Comparison of ENCODE assay signal across 8 cellular contexts in genomic region chr3:16510620-16511319, GRCh38. TPM values are rescaled to one million over a fixed set of nuclear protein-coding genes. Genes with fewer than 3 reads are reported as not detected.
DNase-seq lines count a peak whose midpoint lies in the region; ATAC-seq and TF ChIP-seq lines count a peak whose summit lies in the region.
"Had no signal": no experiment of that assay in that cellular context is flagged by ENCODE, and none has a peak within 500 bp of the region (broad histone marks: within the 10 kb centered on the region; RNA-seq: fewer than 3 reads in every experiment).

No MANE protein-coding gene starts in this region.

- H3K27ac Mint-ChIP-seq in activated naive CD8-positive, alpha-beta T cell treated with anti-CD3 and anti-CD28 coated beads, Interleukin-2, amount 50 U/mL, for 24 hours, result peak overlapping the region; percentile 92

- H3K9me3 Mint-ChIP-seq in activated naive CD8-positive, alpha-beta T cell treated with anti-CD3 and anti-CD28 coated beads, Interleukin-2, amount 50 U/mL, for 24 hours, result no peaks in the 10 kb centered on the region

- peaks cover 46% of the 10 kb centered on the region for H3K4me1 ChIP-seq in psoas muscle

- peak overlapping the region; percentile 76 for H3K27ac ChIP-seq in psoas muscle

- H3K4me3 ChIP-seq in psoas muscle, result peak overlapping the region; percentile 69

- H3K27me3 Mint-ChIP-seq in activated naive CD8-positive, alpha-beta T cell treated with anti-CD3 and anti-CD28 coated beads, Interleukin-2, amount 50 U/mL, for 24 hours, result no peaks in the 10 kb centered on the region

- peak; percentile 52 for TF ChIP-seq POLR2A in GM18505 (IDR thresholded peaks at IDR 0.05; ENCODE audit: borderline replicate concordance, extremely low read depth, insufficient read depth, insufficient read length)

- ATAC-seq in GM18505 (IDR thresholded peaks at IDR 0.05; ENCODE audit: unreplicated experiment), result no peak
- ATAC-seq in HG02763 (IDR thresholded peaks at IDR 0.05; ENCODE audit: unreplicated experiment), result peak; percentile 19
- ATAC-seq in activated naive CD8-positive, alpha-beta T cell treated with anti-CD3 and anti-CD28 coated beads, Interleukin-2, amount 50 U/mL, for 24 hours, result no peak
- ATAC-seq in psoas muscle, result no peak
- no peak for ATAC-seq in GM18870 (IDR thresholded peaks at IDR 0.05; ENCODE audit: unreplicated experiment)
- no peak for ATAC-seq in GM21619 (IDR thresholded peaks at IDR 0.05; ENCODE audit: unreplicated experiment)

- no peaks in the 10 kb centered on the region for H3K9me3 ChIP-seq in psoas muscle

- peaks cover 39% of the 10 kb centered on the region for H3K36me3 Mint-ChIP-seq in activated naive CD8-positive, alpha-beta T cell treated with anti-CD3 and anti-CD28 coated beads, Interleukin-2, amount 50 U/mL, for 24 hours (ENCODE audit: low read depth)

- intact Hi-C loops in psoas muscle (cut with DNase I), result loop anchor here in 1 of 2 donors (5.0 kb wide), 1 partner anchor 113 kb away; no protein-coding TSS in a partner anchor

- TF ChIP-seq CTCF in psoas muscle (IDR thresholded peaks at IDR 0.05), result no peak

- no peaks in the 10 kb centered on the region for H3K36me3 ChIP-seq in psoas muscle (ENCODE audit: insufficient read depth in 1 of 2, low read depth in 1 of 2)

- 83 to 92% (median 87%) methylated on average over 3 of the region's 3 CpGs for WGBS in psoas muscle, 3 donors

- no peak for DNase-seq in activated naive CD8-positive, alpha-beta T cell treated with anti-CD3 and anti-CD28 coated beads, Interleukin-2, amount 50 U/mL, for 24 hours
- DNase-seq in psoas muscle, result no peak
- no peak for DNase-seq in CD1c-positive myeloid dendritic cell (ENCODE audit: extremely low spot score)
- DNase-seq: activated CD4-positive, alpha-beta T cell treated with anti-CD3 and anti-CD28 coated beads for 48 hours had no signal

- H3K4me3 Mint-ChIP-seq in activated naive CD8-positive, alpha-beta T cell treated with anti-CD3 and anti-CD28 coated beads, Interleukin-2, amount 50 U/mL, for 24 hours, result peak overlapping the region; percentile 98

- peaks cover 83% of the 10 kb centered on the region for H3K4me1 Mint-ChIP-seq in activated naive CD8-positive, alpha-beta T cell treated with anti-CD3 and anti-CD28 coated beads, Interleukin-2, amount 50 U/mL, for 24 hours

- no peaks in the 10 kb centered on the region for H3K27me3 ChIP-seq in psoas muscle (ENCODE audit: insufficient read depth in 3 of 3, low read length in 2 of 3)

RNA-seq across cellular contexts. Expression of gene RFTN1, which starts 2.7 kb away (rescaled TPM):
- total RNA-seq in psoas muscle, result 10 to 100 TPM; 11.5 to 21.8 (median 16.8) TPM
- polyA plus RNA-seq in psoas muscle, result 10 to 100 TPM in 2 of 3 donors, 1 to 10 TPM in 1; 9.1 to 33.1 (median 14.9) TPM
